Comparison of ENCODE assay signal across 8 cellular contexts in genomic region chr14:49894214-49895107, GRCh38. TPM values are rescaled to one million over a fixed set of nuclear protein-coding genes. Genes with fewer than 3 reads are reported as not detected.
DNase-seq lines count a peak whose midpoint lies in the region; ATAC-seq, FAIRE-seq and TF ChIP-seq lines count a peak whose summit lies in the region.
"Not testable (repeated sequence)": the region's sequence is repeated elsewhere in the genome, so short reads cannot be mapped to it uniquely, and the experiment has no call there.

No MANE protein-coding gene starts in this region.

- H3K4me3 Mint-ChIP-seq in neural crest cell = peak overlapping the region; percentile 97

- not testable (repeated sequence) for H3K14ac ChIP-seq in H1 (ENCODE audit: insufficient read length)

- H3K4ac ChIP-seq in H1 (replicated peaks; ENCODE audit: insufficient read length, low read depth, low read length) = not testable (repeated sequence)

- not testable (repeated sequence) for H4K5ac ChIP-seq in H1 (ENCODE audit: insufficient read length, low read depth, low read length)

- H3K4me1 ChIP-seq in BE2C; H1 (replicated peaks in 1 of 4; ENCODE audit: control insufficient read depth in 3 of 4, insufficient read depth in 4 of 4, low read length in 3 of 4): not testable (repeated sequence)
- H3K4me1 ChIP-seq in HCT116 (ENCODE audit: control insufficient read depth in 1 of 2, insufficient read depth in 2 of 2, low read length in 2 of 2) = peaks cover 32 to 68% of the 10 kb centered on the region in 2 experiments
- peaks cover 12% of the 10 kb centered on the region; the same call in 1 of the 2 replicates for H3K4me1 ChIP-seq in iPS-20b (ENCODE audit: insufficient read depth, low read length)
- peaks cover 8 to 53% (median 48%) of the 10 kb centered on the region in 5 donors for H3K4me1 ChIP-seq in subcutaneous abdominal adipose tissue (ENCODE audit: control insufficient read depth in 5 of 5, insufficient read depth in 5 of 5, low read length in 5 of 5)

- not testable (repeated sequence) for H3K18ac ChIP-seq in H1 (ENCODE audit: extremely low read depth, low read length)

- not testable (repeated sequence) for H4K8ac ChIP-seq in H1 (ENCODE audit: extremely low read depth, insufficient read depth, low read length)

- H3K4me2 ChIP-seq in HCT116 (ENCODE audit: low read length) = peak overlapping the region; percentile 78
- peak overlapping the region; percentile 83 to 89 for H3K4me2 ChIP-seq in H1 (ENCODE audit: insufficient read depth in 1 of 2, low read depth in 2 of 2, low read length in 2 of 2)

- not testable (repeated sequence) for TF ChIP-seq POLR2A in HCT116 (IDR thresholded peaks at IDR 0.05; ENCODE audit: borderline replicate concordance, extremely low read depth, insufficient read depth, insufficient read length); H1 (IDR thresholded peaks at IDR 0.05; ENCODE audit: control extremely low read depth in 1 of 2, low read depth in 2 of 2, low read length in 2 of 2)

- 34% methylated on average over 6 of the region's 8 CpGs; no CpG with 5 or more reads in 1 of the 2 experiments for WGBS in H1 (ENCODE audit: extremely low coverage in 1 of 2, insufficient coverage in 1 of 2, insufficient read length in 1 of 2, insufficient replicate concordance in 2 of 2, low coverage in 1 of 2, low lambda C conversion rate in 2 of 2, missing lambda C conversion rate in 1 of 2), 2 experiments

- H3K27me3 Mint-ChIP-seq in neural crest cell (ENCODE audit: low read depth) = not testable (repeated sequence)

- H3K36me3 Mint-ChIP-seq in activated naive CD4-positive, alpha-beta T cell treated with anti-CD3 and anti-CD28 coated beads, Interleukin-2, amount 50 U/mL, for 72 hours = peaks cover 67 to 71% of the 10 kb centered on the region in 2 donors
- peaks cover 15% of the 10 kb centered on the region for H3K36me3 Mint-ChIP-seq in neural crest cell (ENCODE audit: low read depth)

- not testable (repeated sequence) for H3K9me3 Mint-ChIP-seq in activated naive CD4-positive, alpha-beta T cell treated with anti-CD3 and anti-CD28 coated beads, Interleukin-2, amount 50 U/mL, for 72 hours; neural crest cell

- H3K23ac ChIP-seq in H1 (ENCODE audit: insufficient read length) = not testable (repeated sequence)

- H3K9ac ChIP-seq in HCT116 (ENCODE audit: low read length) = peak overlapping the region; percentile 99
- H3K9ac ChIP-seq in H1 (replicated peaks in 1 of 4; ENCODE audit: extremely low read depth in 1 of 4, low read depth in 3 of 4, low read length in 3 of 4) = peak overlapping the region; percentile 93 to 98 (median 96)
- peak overlapping the region; percentile 98; the same call in 1 of the 2 replicates for H3K9ac ChIP-seq in iPS-20b (ENCODE audit: low read depth, low read length)
- H3K9ac ChIP-seq in subcutaneous abdominal adipose tissue (ENCODE audit: low read length in 5 of 5) = peak overlapping the region; percentile 96 to 100 (median 97)

- ATAC-seq in HCT116 = not testable (repeated sequence)
- peak; percentile 34 to 52 for ATAC-seq in activated naive CD4-positive, alpha-beta T cell treated with anti-CD3 and anti-CD28 coated beads, Interleukin-2, amount 50 U/mL, for 72 hours

- H3K9me2 ChIP-seq in HCT116 (ENCODE audit: insufficient read depth) = not testable (repeated sequence)

- CTCF ChIA-PET in HCT116 (lab: Charles Lee) = not testable (repeated sequence)
- CTCF ChIA-PET in H1 (lab: Charles Lee; ENCODE audit: partially characterized antibody) = interaction anchor here (1.7 kb wide), 1 partner anchor 15 kb away, joined by 4 read pairs; no protein-coding TSS in a partner anchor

- TF ChIP-seq RAD21 in HCT116 (IDR thresholded peaks at IDR 0.05; ENCODE audit: low read depth); H1 (IDR thresholded peaks at IDR 0.05 in 1 of 2, conservative IDR thresholded peaks at IDR 0.05 in 1 of 2; ENCODE audit: low read depth in 2 of 2, low read length in 2 of 2): not testable (repeated sequence)

- POLR2A ChIA-PET in HCT116 (lab: Charles Lee) = not testable (repeated sequence)
- POLR2A ChIA-PET in H1 (lab: Charles Lee; ENCODE audit: partially characterized antibody) = interaction anchor here (0.6 to 2.6 kb wide), 7 partner anchors 10 to 256 kb away, joined by 3 to 22 read pairs (median 3); partner anchors contain the start of gene NEMF

- not testable (repeated sequence) for H2AFZ ChIP-seq in HCT116 (ENCODE audit: low read depth, low read length, poor library complexity, severe bottlenecking); H1 (ENCODE audit: low read length)

- peak overlapping the region; percentile 88 for H3K4me3 ChIP-seq in BE2C (ENCODE audit: low read depth, low read length)
- H3K4me3 ChIP-seq in HCT116 (replicated peaks in 1 of 2; ENCODE audit: low read depth in 1 of 2, low read length in 2 of 2) = peak overlapping the region; percentile 72 to 94
- peak overlapping the region; percentile 82 to 93 (median 84) for H3K4me3 ChIP-seq in H1 (ENCODE audit: extremely low read depth in 1 of 4, insufficient read depth in 2 of 4, low read depth in 3 of 4, low read length in 4 of 4)
- H3K4me3 ChIP-seq in iPS-20b (ENCODE audit: low read length) = peak overlapping the region; percentile 91
- peak overlapping the region; percentile 90 to 99 (median 97) for H3K4me3 ChIP-seq in subcutaneous abdominal adipose tissue (ENCODE audit: low read depth in 1 of 5, low read length in 5 of 5)

- H2BK12ac ChIP-seq in H1 (ENCODE audit: low read depth, low read length) = not testable (repeated sequence)

- peaks cover 45% of the 10 kb centered on the region for H3K4me1 Mint-ChIP-seq in neural crest cell

- H3K56ac ChIP-seq in H1 (replicated peaks; ENCODE audit: insufficient read length, low read depth, low read length) = not testable (repeated sequence)

- H3K36me3 ChIP-seq in BE2C = peaks cover 14% of the 10 kb centered on the region
- H3K36me3 ChIP-seq in HCT116 (ENCODE audit: control insufficient read depth in 1 of 2, insufficient read depth in 2 of 2, low read length in 2 of 2) = peaks cover 21 to 30% of the 10 kb centered on the region in 2 experiments
- peaks cover 0 to 17% (median 0%) of the 10 kb centered on the region in 4 experiments; a peak in 1 of 8 replicates for H3K36me3 ChIP-seq in H1 (ENCODE audit: control insufficient read depth in 2 of 4, insufficient read depth in 4 of 4, low read length in 3 of 4)
- H3K36me3 ChIP-seq in iPS-20b (ENCODE audit: insufficient read depth, low read depth, low read length) = peaks cover 27% of the 10 kb centered on the region
- peaks cover 0 to 10% (median 7%) of the 10 kb centered on the region in 5 donors for H3K36me3 ChIP-seq in subcutaneous abdominal adipose tissue (ENCODE audit: control insufficient read depth in 5 of 5, insufficient read depth in 5 of 5, low read length in 5 of 5)

- RAD21 ChIA-PET in HCT116 (lab: Charles Lee; ENCODE audit: low non-redundant PET in 1 of 2, low total read pairs in 2 of 2, uncharacterized antibody in 2 of 2, unreplicated experiment in 2 of 2) = not testable (repeated sequence)

- intact Hi-C loops in HCT116 (cut with micrococcal nuclease) = loop anchor here (5.0 kb wide), 1 partner anchor 108 kb away; no protein-coding TSS in a partner anchor

- not testable (repeated sequence) for TF ChIP-seq CTCF in BE2C (IDR thresholded peaks at IDR 0.05; ENCODE audit: low read depth, low read length); HCT116 (IDR thresholded peaks at IDR 0.05 in 2 of 3, conservative IDR thresholded peaks at IDR 0.05 in 1 of 3; ENCODE audit: borderline replicate concordance in 1 of 3, insufficient read depth in 1 of 3, low read depth in 2 of 3, low read length in 2 of 3); H1 (IDR thresholded peaks at IDR 0.05; ENCODE audit: control extremely low read depth in 1 of 3, insufficient read depth in 1 of 3, low read depth in 1 of 3, low read length in 3 of 3); neural crest cell (conservative IDR thresholded peaks at IDR 0.05)

- H3K79me1 ChIP-seq in H1 (ENCODE audit: low read depth, low read length) = not testable (repeated sequence)

- peak; percentile 24 for FAIRE-seq in H1 (lab: Jason Lieb, UNC)

- H2BK120ac ChIP-seq in H1 (replicated peaks; ENCODE audit: low read depth, low read length) = not testable (repeated sequence)

- H2BK15ac ChIP-seq in H1 (ENCODE audit: low read length) = not testable (repeated sequence)

- not testable (repeated sequence) for H2BK20ac ChIP-seq in H1 (ENCODE audit: low read length)

- H2AK5ac ChIP-seq in H1 (ENCODE audit: low read depth, low read length) = not testable (repeated sequence)

- not testable (repeated sequence) for H3K9me3 ChIP-seq in BE2C; HCT116 (ENCODE audit: control insufficient read depth in 1 of 2, insufficient read depth in 1 of 2, low read depth in 1 of 2, low read length in 2 of 2); H1 (ENCODE audit: insufficient read depth in 2 of 2, low read depth in 1 of 2, low read length in 1 of 2); iPS-20b (ENCODE audit: insufficient read depth, low read depth, low read length); subcutaneous abdominal adipose tissue (ENCODE audit: control insufficient read depth in 5 of 5, low read length in 5 of 5)

- H3K27ac ChIP-seq in HCT116 (ENCODE audit: low read depth, low read length) = peak overlapping the region; percentile 99
- H3K27ac ChIP-seq in H1 (ENCODE audit: low read depth, low read length) = peak overlapping the region; percentile 88; the same call in 1 of the 2 replicates
- H3K27ac ChIP-seq in iPS-20b (ENCODE audit: low read length) = peak overlapping the region; percentile 5
- peak overlapping the region; percentile 99 for H3K27ac ChIP-seq in subcutaneous abdominal adipose tissue (ENCODE audit: low read depth, low read length)

- not testable (repeated sequence) for H4K91ac ChIP-seq in H1 (replicated peaks; ENCODE audit: insufficient read length, low read length)

- H4K20me1 ChIP-seq in HCT116 (ENCODE audit: insufficient read depth) = peaks cover 18% of the 10 kb centered on the region; the same call in 1 of the 2 replicates
- peaks cover 8 to 14% of the 10 kb centered on the region in 2 experiments for H4K20me1 ChIP-seq in H1 (replicated peaks in 1 of 2; ENCODE audit: control insufficient read depth in 1 of 2, insufficient read depth in 2 of 2, low read length in 2 of 2)

- not testable (repeated sequence) for H3K23me2 ChIP-seq in H1 (ENCODE audit: low read depth, low read length)

- not testable (repeated sequence) for DNase-seq in BE2C; HCT116 (ENCODE audit: low read depth, low spot score); activated naive CD4-positive, alpha-beta T cell treated with anti-CD3 and anti-CD28 coated beads, Interleukin-2, amount 50 U/mL, for 72 hours (ENCODE audit: low spot score in 2 of 2); H1 (ENCODE audit: low read depth in 1 of 2, low spot score in 2 of 2); neural crest cell (ENCODE audit: low read depth, low spot score)
- DNase-seq in SIG-M5 treated with dmso at 0.1 percent for 504 hours (lab: John Stamatoyannopoulos, UW; ENCODE audit: unreplicated experiment) = peak; percentile 40

- H2BK5ac ChIP-seq in H1 (ENCODE audit: low read depth, low read length) = peak overlapping the region; percentile 8; the same call in 1 of the 2 replicates

- not testable (repeated sequence) for BruUV-seq in HCT116 (replicated peaks; lab: Mats Ljungman, UMichigan)

- peaks cover 58% of the 10 kb centered on the region for H3K79me2 ChIP-seq in HCT116 (ENCODE audit: insufficient read depth, low read length)
- peaks cover 8 to 49% of the 10 kb centered on the region in 2 experiments for H3K79me2 ChIP-seq in H1 (ENCODE audit: control insufficient read depth in 1 of 2, insufficient read depth in 2 of 2, low read length in 2 of 2)

- peak overlapping the region; percentile 99 to 100 for H3K27ac Mint-ChIP-seq in activated naive CD4-positive, alpha-beta T cell treated with anti-CD3 and anti-CD28 coated beads, Interleukin-2, amount 50 U/mL, for 72 hours
- peak overlapping the region; percentile 98 for H3K27ac Mint-ChIP-seq in neural crest cell (ENCODE audit: unreplicated experiment)

- not testable (repeated sequence) for TF ChIP-seq EP300 in H1 (IDR thresholded peaks at IDR 0.05; ENCODE audit: borderline replicate concordance in 1 of 2, low read depth in 2 of 2, low read length in 2 of 2)

- not testable (repeated sequence) for H3K27me3 ChIP-seq in BE2C; HCT116 (ENCODE audit: insufficient read depth, low read length); H1 (replicated peaks in 1 of 4; ENCODE audit: control insufficient read depth in 3 of 4, extremely low read depth in 1 of 4, insufficient read depth in 3 of 4, low read length in 3 of 4); iPS-20b (ENCODE audit: insufficient read depth, low read length); subcutaneous abdominal adipose tissue (ENCODE audit: control insufficient read depth in 5 of 5, insufficient read depth in 4 of 5, low read length in 5 of 5)

RNA-seq across cellular contexts. Expression of gene ARF6, which starts 1.6 kb away (rescaled TPM):
- 34.3 TPM for polyA plus RNA-seq in BE2C (2012; ENCODE audit: insufficient read depth, insufficient read length, low read depth)
- total RNA-seq in HCT116 (2021; ENCODE audit: unreplicated experiment) (88.8 TPM), neural crest cell (55.8 and 58.0 TPM in 2 replicates)
- 40.5 and 43.0 TPM in 2 replicates for polyA plus RNA-seq in HCT116 (2012)
- 100 to 1,000 TPM; 154 to 156 TPM for total RNA-seq in activated naive CD4-positive, alpha-beta T cell treated with anti-CD3 and anti-CD28 coated beads, Interleukin-2, amount 50 U/mL, for 72 hours
- 56.7 and 56.9 TPM in 2 replicates for total RNA-seq in H1 (2021; fragmentation: NEBNext Ultra II Directional; extraction: Animal tissue kit (Norgen Biotek cat#: 25700))
- polyA plus RNA-seq in H1 (2011; rRNA removed) = 17.2 and 20.8 TPM in 2 replicates
- 21.3 TPM for polyA plus RNA-seq in H1 (2011; cell fraction: cytosol; rRNA removed)
- 18.2 TPM for polyA plus RNA-seq in H1 (2011; cell fraction: nucleus; rRNA removed)
- 24.0 to 30.3 TPM (median 25.4 TPM) in 4 replicates for polyA plus RNA-seq in H1 (2012, experiment 1 of 2)
- polyA plus RNA-seq in H1 (2012, experiment 2 of 2) = 13.2 TPM
- 31.5 TPM for polyA plus RNA-seq in H1 (2013, experiment 1 of 2)
- polyA plus RNA-seq in H1 (2013, experiment 2 of 2) = 32.3 TPM
- polyA minus RNA-seq in H1 (2011; rRNA and poly(A)+ RNA removed) = 17.7 and 21.3 TPM in 2 replicates
- 14.9 TPM for polyA minus RNA-seq in H1 (2011; cell fraction: cytosol; rRNA and poly(A)+ RNA removed)
- 22.1 TPM for polyA minus RNA-seq in H1 (2011; cell fraction: nucleus; rRNA and poly(A)+ RNA removed)

RNA-seq across cellular contexts. Expression of gene NEMF, which starts 41.9 kb away (rescaled TPM):
- 25.0 TPM for polyA plus RNA-seq in BE2C (2012; ENCODE audit: insufficient read depth, insufficient read length, low read depth)
- total RNA-seq in HCT116 (2021; ENCODE audit: unreplicated experiment) (57.7 TPM), neural crest cell (68.9 and 71.0 TPM in 2 replicates)
- polyA plus RNA-seq in HCT116 (2012) = 21.6 and 26.1 TPM in 2 replicates
- 10 to 100 TPM; 71.3 to 79.1 TPM for total RNA-seq in activated naive CD4-positive, alpha-beta T cell treated with anti-CD3 and anti-CD28 coated beads, Interleukin-2, amount 50 U/mL, for 72 hours
- 44.5 and 45.5 TPM in 2 replicates for total RNA-seq in H1 (2021; fragmentation: NEBNext Ultra II Directional; extraction: Animal tissue kit (Norgen Biotek cat#: 25700))
- 7.4 and 8.3 TPM in 2 replicates for polyA plus RNA-seq in H1 (2011; rRNA removed)
- polyA plus RNA-seq in H1 (2011; cell fraction: cytosol; rRNA removed) = 15.0 TPM
- polyA plus RNA-seq in H1 (2011; cell fraction: nucleus; rRNA removed) = 12.6 TPM
- polyA plus RNA-seq in H1 (2012, experiment 1 of 2) = 26.4 to 41.3 TPM (median 30.9 TPM) in 4 replicates
- polyA plus RNA-seq in H1 (2012, experiment 2 of 2) = 10.4 TPM
- 55.6 TPM for polyA plus RNA-seq in H1 (2013, experiment 1 of 2)
- polyA plus RNA-seq in H1 (2013, experiment 2 of 2) = 53.5 TPM
- polyA minus RNA-seq in H1 (2011; rRNA and poly(A)+ RNA removed) = 49.8 and 54.2 TPM in 2 replicates
- polyA minus RNA-seq in H1 (2011; cell fraction: cytosol; rRNA and poly(A)+ RNA removed) = 20.5 TPM
- 94.3 TPM for polyA minus RNA-seq in H1 (2011; cell fraction: nucleus; rRNA and poly(A)+ RNA removed)

Comparison
In these comparisons a context has a peak if more than half of its experiments do, and no peak if none do; other contexts are left out.
1. H3K27ac ChIP-seq: peak in every context shown above with its lines; median percentile 99 in HCT116; 99 in subcutaneous abdominal adipose tissue; 88 in H1; 5 in iPS-20b.